In the genomic region with DNA sequence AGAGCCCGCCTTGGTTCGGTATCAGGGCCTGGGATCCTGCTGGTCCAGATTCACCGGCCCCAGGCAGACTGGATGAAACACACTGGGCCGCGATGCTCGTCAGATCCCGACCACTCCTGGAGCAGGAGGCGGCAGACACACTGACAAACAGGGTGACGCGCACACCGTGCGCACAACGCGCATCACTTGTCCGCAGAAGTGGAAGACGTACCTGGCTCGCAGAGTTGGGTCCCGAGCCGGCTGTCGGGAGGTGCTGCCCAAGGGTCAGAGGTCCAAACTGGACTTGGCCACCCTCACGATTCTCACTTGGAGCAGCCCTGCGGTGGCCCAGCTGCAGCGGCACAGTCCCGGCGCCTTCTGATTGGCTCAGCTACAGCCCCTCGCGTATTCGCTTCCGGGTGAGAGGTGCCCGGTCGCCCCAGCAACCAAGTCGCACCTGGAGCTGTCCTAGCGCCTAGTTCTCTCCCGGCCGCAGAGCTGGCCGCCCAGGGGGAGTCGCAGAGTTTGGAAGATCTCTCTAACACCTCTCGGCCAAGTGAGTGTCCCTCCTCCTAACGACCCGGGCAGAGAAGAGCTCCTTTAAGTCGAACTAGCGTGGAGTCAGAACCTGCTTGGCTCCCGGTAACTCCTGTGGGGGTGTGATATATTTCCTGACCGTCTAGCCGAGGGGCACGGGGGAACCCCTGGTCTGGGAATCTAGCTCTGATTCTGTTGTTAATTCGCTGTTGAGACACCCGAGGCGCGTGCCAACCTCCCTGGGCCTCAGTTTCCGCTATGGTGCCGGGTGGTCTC, we compare ENCODE assay signal across 8 cellular contexts. TPM values are rescaled to one million over a fixed set of nuclear protein-coding genes. Genes with fewer than 3 reads are reported as not detected.
A peak's percentile ranks its signal among the peaks of the same experiment; 100 is the strongest.
DNase-seq lines count a peak whose midpoint lies in the region; ATAC-seq and TF ChIP-seq lines count a peak whose summit lies in the region.

A gene with protein sequence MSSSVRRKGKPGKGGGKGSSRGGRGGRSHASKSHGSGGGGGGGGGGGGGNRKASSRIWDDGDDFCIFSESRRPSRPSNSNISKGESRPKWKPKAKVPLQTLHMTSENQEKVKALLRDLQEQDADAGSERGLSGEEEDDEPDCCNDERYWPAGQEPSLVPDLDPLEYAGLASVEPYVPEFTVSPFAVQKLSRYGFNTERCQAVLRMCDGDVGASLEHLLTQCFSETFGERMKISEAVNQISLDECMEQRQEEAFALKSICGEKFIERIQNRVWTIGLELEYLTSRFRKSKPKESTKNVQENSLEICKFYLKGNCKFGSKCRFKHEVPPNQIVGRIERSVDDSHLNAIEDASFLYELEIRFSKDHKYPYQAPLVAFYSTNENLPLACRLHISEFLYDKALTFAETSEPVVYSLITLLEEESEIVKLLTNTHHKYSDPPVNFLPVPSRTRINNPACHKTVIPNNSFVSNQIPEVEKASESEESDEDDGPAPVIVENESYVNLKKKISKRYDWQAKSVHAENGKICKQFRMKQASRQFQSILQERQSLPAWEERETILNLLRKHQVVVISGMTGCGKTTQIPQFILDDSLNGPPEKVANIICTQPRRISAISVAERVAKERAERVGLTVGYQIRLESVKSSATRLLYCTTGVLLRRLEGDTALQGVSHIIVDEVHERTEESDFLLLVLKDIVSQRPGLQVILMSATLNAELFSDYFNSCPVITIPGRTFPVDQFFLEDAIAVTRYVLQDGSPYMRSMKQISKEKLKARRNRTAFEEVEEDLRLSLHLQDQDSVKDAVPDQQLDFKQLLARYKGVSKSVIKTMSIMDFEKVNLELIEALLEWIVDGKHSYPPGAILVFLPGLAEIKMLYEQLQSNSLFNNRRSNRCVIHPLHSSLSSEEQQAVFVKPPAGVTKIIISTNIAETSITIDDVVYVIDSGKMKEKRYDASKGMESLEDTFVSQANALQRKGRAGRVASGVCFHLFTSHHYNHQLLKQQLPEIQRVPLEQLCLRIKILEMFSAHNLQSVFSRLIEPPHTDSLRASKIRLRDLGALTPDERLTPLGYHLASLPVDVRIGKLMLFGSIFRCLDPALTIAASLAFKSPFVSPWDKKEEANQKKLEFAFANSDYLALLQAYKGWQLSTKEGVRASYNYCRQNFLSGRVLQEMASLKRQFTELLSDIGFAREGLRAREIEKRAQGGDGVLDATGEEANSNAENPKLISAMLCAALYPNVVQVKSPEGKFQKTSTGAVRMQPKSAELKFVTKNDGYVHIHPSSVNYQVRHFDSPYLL (N-terminal part only) (minus strand): TSS at position 359 of the 792 bp plus-strand sequence. CDS start 7,529 bp downstream, outside the sequence.
A gene (plus strand): TSS at position 401 of the 792 bp plus-strand sequence.

- peaks cover 20% of the 10 kb centered on the region for H3K4me1 Mint-ChIP-seq in neural crest cell
- H3K4me1 Mint-ChIP-seq in stimulated activated naive CD8-positive, alpha-beta T cell treated with anti-CD3 and anti-CD28 coated beads, Interleukin-15, amount 100 ng/mL, for 72 hours = peaks cover 34% of the 10 kb centered on the region

- peak within 1 kb of the TSS; percentile 88 to 96 for H3K4me3 ChIP-seq in foreskin fibroblast (ENCODE audit: low read depth in 1 of 2, low read length in 2 of 2)

- DNase-seq in ELR (ENCODE audit: low read depth) (peak; percentile 86), GOT3 (lab: John Stamatoyannopoulos, UW) (peak; percentile 40), Kasumi-1 (lab: John Stamatoyannopoulos, UW) (peak; percentile 69 to 73), RPMI8226 (peak; percentile 88), foreskin fibroblast (peak; percentile 77 to 93), neural crest cell (ENCODE audit: low read depth, low spot score) (peak; percentile 66)
- peak; percentile 67 for DNase-seq in activated T-helper 9 cell treated with anti-CD3 and anti-CD28 coated beads, Interleukin-2, amount 50 U/mL, for 16 hours (ENCODE audit: low read depth)
- DNase-seq in stimulated activated naive CD8-positive, alpha-beta T cell treated with anti-CD3 and anti-CD28 coated beads, Interleukin-15, amount 100 ng/mL, for 72 hours = peak; percentile 73 to 82

- no peaks in the 10 kb centered on the region for H3K27me3 Mint-ChIP-seq in neural crest cell (ENCODE audit: low read depth)
- H3K27me3 Mint-ChIP-seq in stimulated activated naive CD8-positive, alpha-beta T cell treated with anti-CD3 and anti-CD28 coated beads, Interleukin-15, amount 100 ng/mL, for 72 hours = no peaks in the 10 kb centered on the region

- H3K27ac Mint-ChIP-seq in neural crest cell (ENCODE audit: unreplicated experiment) = peak within 1 kb of the TSS; percentile 96
- peak within 1 kb of the TSS; percentile 99 for H3K27ac Mint-ChIP-seq in stimulated activated naive CD8-positive, alpha-beta T cell treated with anti-CD3 and anti-CD28 coated beads, Interleukin-15, amount 100 ng/mL, for 72 hours

- TF ChIP-seq CTCF in foreskin fibroblast (IDR thresholded peaks at IDR 0.05; ENCODE audit: low read depth, low read length) = no peak
- TF ChIP-seq CTCF in neural crest cell (conservative IDR thresholded peaks at IDR 0.05) = no peak

- peaks cover 17% of the 10 kb centered on the region for H3K36me3 Mint-ChIP-seq in neural crest cell (ENCODE audit: low read depth)

- peak; percentile 99 for ATAC-seq in stimulated activated naive CD8-positive, alpha-beta T cell treated with anti-CD3 and anti-CD28 coated beads, Interleukin-15, amount 100 ng/mL, for 72 hours

- H3K4me3 Mint-ChIP-seq in neural crest cell = peak within 1 kb of the TSS; percentile 96
- peak within 1 kb of the TSS; percentile 99 for H3K4me3 Mint-ChIP-seq in stimulated activated naive CD8-positive, alpha-beta T cell treated with anti-CD3 and anti-CD28 coated beads, Interleukin-15, amount 100 ng/mL, for 72 hours

- H3K9me3 Mint-ChIP-seq in neural crest cell = peaks cover 11% of the 10 kb centered on the region
- peaks cover 11 to 12% of the 10 kb centered on the region in 2 donors for H3K9me3 Mint-ChIP-seq in stimulated activated naive CD8-positive, alpha-beta T cell treated with anti-CD3 and anti-CD28 coated beads, Interleukin-15, amount 100 ng/mL, for 72 hours

RNA-seq across cellular contexts. Expression of the first gene that starts in this region (rescaled TPM):
- total RNA-seq in neural crest cell = 35.8 and 39.5 TPM in 2 replicates

RNA-seq across cellular contexts. Expression of the second gene that starts in this region (rescaled TPM):
- total RNA-seq in neural crest cell = 18.4 and 18.8 TPM in 2 replicates

Comparison
In these comparisons a context has a peak if more than half of its experiments do, and no peak if none do; other contexts are left out.
1. Peak in every context shown above with its lines: DNase-seq, ATAC-seq and H3K4me3 ChIP-seq.